Comparison of ENCODE assay signal across 8 cellular contexts in genomic region chr11:34632105-34632780, GRCh38.
DNase-seq lines count a peak whose midpoint lies in the region; ATAC-seq and TF ChIP-seq lines count a peak whose summit lies in the region.

No MANE protein-coding gene starts in this region.

- no peaks in the 10 kb centered on the region for H3K79me2 ChIP-seq in parathyroid adenoma

- H2AFZ ChIP-seq in parathyroid adenoma, result peak overlapping the region; percentile 56

- H3K27me3 ChIP-seq in parathyroid adenoma (ENCODE audit: control insufficient read depth, insufficient read depth, low read length), result no peaks in the 10 kb centered on the region

- peak overlapping the region; percentile 6 for H3K4me3 ChIP-seq in parathyroid adenoma (ENCODE audit: low read depth, low read length)

- TF ChIP-seq CTCF in parathyroid adenoma (IDR thresholded peaks at IDR 0.05), result no peak

- H3K9me3 ChIP-seq in parathyroid adenoma (ENCODE audit: control insufficient read depth, low read length), result no peaks in the 10 kb centered on the region

- no peak for ATAC-seq in HG03139 (IDR thresholded peaks at IDR 0.05; ENCODE audit: unreplicated experiment)
- no peak for ATAC-seq in HG03571 (IDR thresholded peaks at IDR 0.05; ENCODE audit: unreplicated experiment)

- no peak overlapping the region for H3K9ac ChIP-seq in parathyroid adenoma

- H3K4me2 ChIP-seq in parathyroid adenoma (ENCODE audit: low read length), result peak overlapping the region; percentile 34

- peak overlapping the region; percentile 79 for H3K27ac ChIP-seq in parathyroid adenoma

- DNase-seq in DMS79 treated with DMSO at 0.1 percent for 48 hours (lab: John Stamatoyannopoulos, UW) (peak; percentile 93), NCI-H748 (lab: John Stamatoyannopoulos, UW; ENCODE audit: unreplicated experiment) (peak; percentile 98), foreskin melanocyte (peak; percentile 10), NCI-H446 (lab: John Stamatoyannopoulos, UW) (no peak)
- no peak for DNase-seq in stimulated activated CD4-positive, alpha-beta T cell treated with anti-CD3 and anti-CD28 coated beads, Interleukin-2, amount 100 ng/mL, for 24 hours

- no peaks in the 10 kb centered on the region for H3K36me3 ChIP-seq in parathyroid adenoma (ENCODE audit: control insufficient read depth, insufficient read depth, low read length)

- H3K4me1 ChIP-seq in parathyroid adenoma, result peaks cover 21% of the 10 kb centered on the region

Comparison
In these comparisons a context has a peak if more than half of its experiments do, and no peak if none do; other contexts are left out.
1. DNase-seq: peak in DMS79 treated with DMSO at 0.1 percent for 48 hours (single experiment), NCI-H748 (single experiment) and foreskin melanocyte (single experiment); none in NCI-H446 (0 of 2) and stimulated activated CD4-positive, alpha-beta T cell treated with anti-CD3 and anti-CD28 coated beads, Interleukin-2, amount 100 ng/mL, for 24 hours (0 of 2).